ENCODE assay signal across 35 cellular contexts in genomic region chr3:7568526-7569184, GRCh38.
"Had no signal": no experiment of that assay in that cellular context is flagged by ENCODE, and none has a peak within 500 bp of the region (broad histone marks: within the 10 kb centered on the region; RNA-seq: fewer than 3 reads in every experiment).

No MANE protein-coding gene starts in this region.

- H3K4me3 Mint-ChIP-seq: activated B cell treated with CpG ODN at 0.5 μM for 24 hours; activated CD4-positive, alpha-beta memory T cell treated with anti-CD3 and anti-CD28 coated beads for 36 hours; activated CD4-positive, alpha-beta T cell treated with anti-CD3 and anti-CD28 coated beads, Interleukin-2, amount 10 ng/mL, durations not matched to agents 24 days and 14 days; activated CD8-positive, alpha-beta T cell treated with anti-CD3 and anti-CD28 coated beads for 36 hours; activated naive CD4-positive, alpha-beta T cell treated with anti-CD3 and anti-CD28 coated beads for 36 hours; activated naive CD8-positive, alpha-beta T cell treated with anti-CD3 and anti-CD28 coated beads for 36 hours; activated T-cell treated with anti-CD3 and anti-CD28 coated beads, Interleukin-2, amount 50 U/mL, for 4 hours; activated T-cell treated with anti-CD3 and anti-CD28 coated beads, Interleukin-2, amount 50 U/mL, for 72 hours; activated T-helper 1 cell treated with anti-CD3 and anti-CD28 coated beads, Interleukin-12 subunit alpha, Interleukin-12 subunit beta, Interleukin-2, Interleukin-4 antibody, amounts not matched to agents 30 ng/mL and 10 ng/mL and 1 ng/mL, durations not matched to agents 14 hours and 24 hours and 36 hours; activated T-helper 17 cell treated with anti-CD3 and anti-CD28 coated beads, Interleukin-2, amount 50 U/mL, for 72 hours; T-helper 1 cell treated with Interleukin-12 subunit alpha and Interleukin-12 subunit beta and Interleukin-4 antibody, amounts not matched to agents 30 μg/mL and 1 μg/mL, for 36 hours; T-helper 2 cell treated with Interferon-gamma antibody and Interleukin-4, amounts not matched to agents 5 μg/mL and 100 μg/mL, for 36 hours had no signal

- DNase-seq: activated B cell treated with CpG ODN at 0.5 μM for 24 hours; activated CD4-positive, alpha-beta memory T cell treated with anti-CD3 and anti-CD28 coated beads for 36 hours; activated CD4-positive, alpha-beta T cell treated with anti-CD3 and anti-CD28 coated beads for 4 hours; activated CD4-positive, alpha-beta T cell treated with anti-CD3 and anti-CD28 coated beads, Interleukin-2, amount 10 ng/mL, durations not matched to agents 24 days and 14 days; activated CD4-positive, alpha-beta T cell treated with anti-CD3 and anti-CD28 coated beads, Interleukin-2, amount 50 U/mL, for 1 hour; activated CD4-positive, alpha-beta T cell treated with anti-CD3 and anti-CD28 coated beads, Interleukin-2, amount 50 U/mL, for 4 hours; activated CD4-positive, CD25-positive, alpha-beta regulatory T cell treated with anti-CD3 and anti-CD28 coated beads, Interleukin-2, amount 50 U/mL, for 72 hours; activated CD8-positive, alpha-beta memory T cell treated with anti-CD3 and anti-CD28 coated beads, Interleukin-2, amount 50 U/mL, for 4 hours; activated CD8-positive, alpha-beta T cell treated with anti-CD3 and anti-CD28 coated beads for 36 hours; activated effector memory CD4-positive, alpha-beta T cell treated with anti-CD3 and anti-CD28 coated beads, Interleukin-2, amount 50 U/mL, for 16 hours; activated gamma-delta T cell treated with Interleukin-2 at 50 U/mL for 16 hours; activated naive CD4-positive, alpha-beta T cell; activated naive CD4-positive, alpha-beta T cell treated with anti-CD3 and anti-CD28 coated beads for 36 hours; activated naive CD4-positive, alpha-beta T cell treated with anti-CD3 and anti-CD28 coated beads, Interleukin-2, amount 50 U/mL, for 16 hours; activated naive CD8-positive, alpha-beta T cell treated with anti-CD3 and anti-CD28 coated beads for 36 hours; activated T-cell treated with anti-CD3 and anti-CD28 coated beads for 4 hours; activated T-cell treated with anti-CD3 and anti-CD28 coated beads, Interleukin-2, amount 50 U/mL, for 1 hour; activated T-cell treated with anti-CD3 and anti-CD28 coated beads, Interleukin-2, amount 50 U/mL, for 4 hours; activated T-cell treated with anti-CD3 and anti-CD28 coated beads, Interleukin-2, amount 50 U/mL, for 72 hours; adrenal gland; amniotic stem cell; aorta; body of pancreas; brain microvascular endothelial cell; central memory CD4-positive, alpha-beta T cell; T-helper 1 cell; T-helper 2 cell; T-helper 9 cell had no signal

- H3K4me1 Mint-ChIP-seq: activated B cell treated with CpG ODN at 0.5 μM for 24 hours; activated CD4-positive, alpha-beta T cell treated with anti-CD3 and anti-CD28 coated beads, Interleukin-2, amount 10 ng/mL, durations not matched to agents 24 days and 14 days; activated naive CD8-positive, alpha-beta T cell treated with anti-CD3 and anti-CD28 coated beads for 36 hours; activated T-helper 17 cell treated with anti-CD3 and anti-CD28 coated beads, Interleukin-2, amount 50 U/mL, for 72 hours had no signal

- H3K4me3 ChIP-seq: adrenal gland, body of pancreas, breast epithelium had no signal

- H3K27ac ChIP-seq: adrenal gland, body of pancreas, brain microvascular endothelial cell, breast epithelium, VCaP had no signal

- H3K27me3 ChIP-seq: adrenal gland, body of pancreas, brain microvascular endothelial cell, breast epithelium had no signal

- H3K27ac Mint-ChIP-seq: activated B cell treated with CpG ODN at 0.5 μM for 24 hours; activated CD4-positive, alpha-beta memory T cell treated with anti-CD3 and anti-CD28 coated beads for 36 hours; activated CD4-positive, alpha-beta T cell treated with anti-CD3 and anti-CD28 coated beads, Interleukin-2, amount 10 ng/mL, durations not matched to agents 24 days and 14 days; activated CD8-positive, alpha-beta T cell treated with anti-CD3 and anti-CD28 coated beads for 36 hours; activated naive CD4-positive, alpha-beta T cell treated with anti-CD3 and anti-CD28 coated beads for 36 hours; activated naive CD4-positive, alpha-beta T cell treated with anti-CD3 and anti-CD28 coated beads, Interleukin-2, amount 50 U/mL, for 72 hours; activated naive CD8-positive, alpha-beta T cell treated with anti-CD3 and anti-CD28 coated beads for 36 hours; activated T-cell treated with anti-CD3 and anti-CD28 coated beads, Interleukin-2, amount 50 U/mL, for 72 hours; activated T-helper 1 cell treated with anti-CD3 and anti-CD28 coated beads, Interleukin-12 subunit alpha, Interleukin-12 subunit beta, Interleukin-2, Interleukin-4 antibody, amounts not matched to agents 30 ng/mL and 10 ng/mL and 1 ng/mL, durations not matched to agents 14 hours and 24 hours and 36 hours; activated T-helper 17 cell treated with anti-CD3 and anti-CD28 coated beads, Interleukin-2, amount 50 U/mL, for 72 hours; T-helper 1 cell treated with Interleukin-12 subunit alpha and Interleukin-12 subunit beta and Interleukin-4 antibody, amounts not matched to agents 30 μg/mL and 1 μg/mL, for 36 hours; T-helper 2 cell treated with Interferon-gamma antibody and Interleukin-4, amounts not matched to agents 5 μg/mL and 100 μg/mL, for 36 hours had no signal

- H3K9me3 ChIP-seq: adrenal gland, body of pancreas had no signal

- H3K36me3 ChIP-seq: adrenal gland, brain microvascular endothelial cell, breast epithelium had no signal

- H3K4me1 ChIP-seq: adrenal gland, body of pancreas had no signal

- H3K27me3 Mint-ChIP-seq: activated B cell treated with CpG ODN at 0.5 μM for 24 hours; activated CD4-positive, alpha-beta T cell treated with anti-CD3 and anti-CD28 coated beads, Interleukin-2, amount 10 ng/mL, durations not matched to agents 24 days and 14 days; activated CD8-positive, alpha-beta T cell treated with anti-CD3 and anti-CD28 coated beads for 36 hours; activated naive CD8-positive, alpha-beta T cell treated with anti-CD3 and anti-CD28 coated beads for 36 hours; activated T-helper 17 cell treated with anti-CD3 and anti-CD28 coated beads, Interleukin-2, amount 50 U/mL, for 72 hours had no signal

- H3K36me3 Mint-ChIP-seq: activated CD4-positive, alpha-beta memory T cell treated with anti-CD3 and anti-CD28 coated beads for 36 hours; activated naive CD8-positive, alpha-beta T cell treated with anti-CD3 and anti-CD28 coated beads for 36 hours had no signal

- ATAC-seq: activated CD8-positive, alpha-beta T cell treated with anti-CD3 and anti-CD28 coated beads for 36 hours; activated naive CD4-positive, alpha-beta T cell treated with anti-CD3 and anti-CD28 coated beads, Interleukin-2, amount 50 U/mL, for 72 hours; activated T-cell treated with anti-CD3 and anti-CD28 coated beads, Interleukin-2, amount 50 U/mL, for 4 hours; activated T-cell treated with anti-CD3 and anti-CD28 coated beads, Interleukin-2, amount 50 U/mL, for 72 hours; activated T-helper 17 cell treated with anti-CD3 and anti-CD28 coated beads, Interleukin-2, amount 50 U/mL, for 72 hours; body of pancreas had no signal
